ENCODE assay signal across 8 cellular contexts in the genomic region with DNA sequence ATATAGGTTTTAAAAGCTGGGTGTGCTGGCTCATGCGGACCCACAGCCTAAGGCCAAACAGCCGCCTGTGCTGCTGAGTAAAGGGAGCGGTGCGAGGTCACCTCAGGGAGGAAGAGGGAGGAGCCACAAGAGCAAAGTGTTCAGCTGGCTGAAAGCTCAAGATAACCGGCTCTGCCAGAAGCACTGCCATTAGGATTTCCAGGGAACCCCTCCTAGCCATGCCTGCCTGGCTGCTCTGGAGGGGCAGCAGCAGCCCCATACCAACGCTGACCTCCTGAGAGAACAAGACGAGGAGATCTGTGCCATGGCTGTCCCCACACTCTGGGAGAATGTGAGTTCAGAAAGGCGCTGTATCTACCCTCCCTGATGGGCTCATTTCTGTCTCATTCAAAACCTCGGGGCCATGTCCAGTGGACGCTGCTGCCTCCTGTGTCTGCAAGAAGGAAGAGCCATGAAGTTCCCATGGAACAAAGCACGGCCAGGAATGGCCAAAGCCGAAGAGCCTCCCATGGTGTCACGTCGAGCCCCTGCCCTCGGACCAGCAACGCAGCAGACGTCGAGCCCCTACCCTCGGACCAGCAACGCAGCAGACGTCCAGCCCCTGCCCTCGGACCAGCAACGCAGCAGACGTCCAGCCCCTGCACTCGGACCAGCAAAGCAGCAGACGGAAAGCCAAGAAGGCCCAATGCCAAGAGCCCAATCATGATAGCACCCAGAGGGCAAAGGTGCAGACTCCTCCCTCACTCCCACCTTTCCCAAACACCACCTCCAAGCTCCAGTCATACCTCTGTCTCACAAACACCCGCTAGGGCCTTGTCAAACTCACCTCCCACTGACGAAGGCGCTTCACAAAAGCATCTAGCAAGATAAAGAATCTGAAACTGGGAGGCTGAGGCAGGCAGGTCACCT.
A peak's percentile ranks its signal among the peaks of the same experiment; 100 is the strongest.
DNase-seq lines count a peak whose midpoint lies in the region; ATAC-seq, FAIRE-seq and TF ChIP-seq lines count a peak whose summit lies in the region.

No MANE protein-coding gene starts in this region.

- peak in 64 of 76 experiments; percentile 8 to 73 (median 44) for DNase-seq in HUDEP-2 (lab: John Stamatoyannopoulos, UW; ENCODE audit: unreplicated experiment in 76 of 76)
- DNase-seq in UCSD-AML1 (lab: John Stamatoyannopoulos, UW; ENCODE audit: unreplicated experiment), result peak; percentile 36
- peak; percentile 47 to 78 for DNase-seq in foreskin keratinocyte
- peak; percentile 61 for DNase-seq in retina
- DNase-seq in DMS153 (lab: John Stamatoyannopoulos, UW), result no peak
- no peak for DNase-seq in GM19239 (ENCODE audit: insufficient read length, low spot score)
- DNase-seq in NAMALWA (ENCODE audit: low spot score), result no peak

- no peak overlapping the region for H3K27ac ChIP-seq in foreskin keratinocyte

- peak; percentile 10 for TF ChIP-seq CTCF in foreskin keratinocyte (conservative IDR thresholded peaks at IDR 0.05)

- FAIRE-seq in GM19239 (lab: Jason Lieb, UNC), result no peak

- ATAC-seq in foreskin keratinocyte (peak; percentile 84), HG02678 (IDR thresholded peaks at IDR 0.05; ENCODE audit: unreplicated experiment) (no peak)

- no peaks in the 10 kb centered on the region for H3K27me3 ChIP-seq in foreskin keratinocyte

- H3K4me1 ChIP-seq in foreskin keratinocyte, result peaks cover 36% of the 10 kb centered on the region

Comparison
In these comparisons a context has a peak if more than half of its experiments do, and no peak if none do; other contexts are left out.
1. DNase-seq: peak in HUDEP-2 (64 of 76), UCSD-AML1 (single experiment), foreskin keratinocyte (2 of 2) and retina (single experiment); none in DMS153 (single experiment), GM19239 (single experiment) and NAMALWA (single experiment).